10 cellular contexts compared by ENCODE assay signal in the genomic region with DNA sequence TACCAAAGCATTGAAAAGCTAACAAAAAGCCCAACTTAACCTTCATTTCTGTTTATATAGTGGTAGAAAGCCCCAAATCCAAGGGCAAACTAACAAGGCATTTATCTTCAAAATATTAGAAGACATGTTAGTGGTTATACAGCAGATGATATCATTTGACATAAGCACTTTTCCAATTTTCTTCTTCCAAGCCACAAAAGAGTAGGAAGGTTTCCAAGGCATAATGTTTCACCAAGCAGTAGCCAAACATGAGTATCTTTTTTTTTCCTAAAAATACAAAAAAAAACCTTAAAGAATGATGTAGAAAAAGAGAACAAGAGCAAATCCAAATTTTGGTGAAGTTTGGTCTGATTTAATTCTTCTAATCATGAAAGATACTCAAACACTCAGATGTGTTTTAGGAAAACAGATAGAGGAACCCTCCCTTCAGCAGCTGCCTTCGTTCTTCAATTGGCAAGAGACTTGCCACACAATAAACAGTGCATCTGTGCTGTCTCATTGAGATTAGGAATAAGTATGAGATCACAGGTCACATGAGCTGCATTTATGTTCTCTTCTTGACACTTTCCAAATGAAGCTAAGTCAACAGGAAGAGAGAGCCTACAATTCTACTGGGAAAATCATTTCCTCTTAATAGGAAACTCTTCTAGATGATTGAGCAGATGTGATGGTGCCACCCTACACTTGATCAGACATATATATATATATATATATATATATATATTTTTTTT.
DNase-seq lines count a peak whose midpoint lies in the region; ATAC-seq and TF ChIP-seq lines count a peak whose summit lies in the region.
"Had no signal": no experiment of that assay in that cellular context is flagged by ENCODE, and none has a peak within 500 bp of the region (broad histone marks: within the 10 kb centered on the region; RNA-seq: fewer than 3 reads in every experiment).

No MANE protein-coding gene starts in this region.

- no peaks in the 10 kb centered on the region for H3K27me3 ChIP-seq in gastroesophageal sphincter
- no peaks in the 10 kb centered on the region for H3K27me3 ChIP-seq in gastrocnemius medialis
- no peaks in the 10 kb centered on the region for H3K27me3 ChIP-seq in smooth muscle cell (ENCODE audit: low read depth)

- H3K4me3 ChIP-seq in HEK293 (ENCODE audit: low read depth, low read length) (no peak overlapping the region), gastroesophageal sphincter (no peak overlapping the region), gastrocnemius medialis (no peak overlapping the region), smooth muscle cell (no peak overlapping the region)

- H4K20me1 ChIP-seq in smooth muscle cell (ENCODE audit: low read depth), result peaks cover 24% of the 10 kb centered on the region

- peak; percentile 89 for DNase-seq in SK-MEL-5 (ENCODE audit: low read depth, low spot score)
- DNase-seq in gastrocnemius medialis, result peak in 1 of 2 donors; percentile 4
- no peak for DNase-seq in activated T-cell treated with anti-CD3 and anti-CD28 coated beads for 4 hours
- DNase-seq in activated naive CD4-positive, alpha-beta T cell treated with anti-CD3 and anti-CD28 coated beads, Interleukin-2, amount 50 U/mL, for 72 hours (ENCODE audit: low spot score in 2 of 2), result no peak
- no peak for DNase-seq in smooth muscle cell (lab: John Stamatoyannopoulos, UW; ENCODE audit: unreplicated experiment)

- CTCF ChIA-PET in HEK293 (lab: Yijun Ruan, JAX), result interaction anchor here (0.6 to 0.8 kb wide), 2 partner anchors 234 to 415 kb away, joined by 3 to 4 read pairs; no protein-coding TSS in a partner anchor

- no peak overlapping the region for H3K4me2 ChIP-seq in smooth muscle cell

- ATAC-seq in gastroesophageal sphincter (peak; percentile 84), gastrocnemius medialis (peak; percentile 76 to 84), HG02763 (IDR thresholded peaks at IDR 0.05; ENCODE audit: unreplicated experiment) (no peak)
- ATAC-seq in activated naive CD4-positive, alpha-beta T cell treated with anti-CD3 and anti-CD28 coated beads, Interleukin-2, amount 50 U/mL, for 72 hours, result no peak

- intact Hi-C loops in gastrocnemius medialis (cut with DNase I; ENCODE audit: low total_unique reads), result no loop called here

- no peaks in the 10 kb centered on the region for H3F3A ChIP-seq in smooth muscle cell (ENCODE audit: low read depth)

- H3K27ac Mint-ChIP-seq in activated naive CD4-positive, alpha-beta T cell treated with anti-CD3 and anti-CD28 coated beads, Interleukin-2, amount 50 U/mL, for 72 hours, result no peak overlapping the region

- POLR2A ChIA-PET in HEK293 (lab: Yijun Ruan, JAX), result no interaction called here

- in situ Hi-C loops in SK-MEL-5 (cut with HindIII; ENCODE audit: low pct_unique_long_range_greater_than_20kb, low sequenced_read_pairs) (no loop called here), gastrocnemius medialis (cut with MboI; ENCODE audit: low sequenced_read_pairs in 4 of 4) (no loop called here)

- peaks cover 28 to 41% of the 10 kb centered on the region in 2 experiments for H3K36me3 ChIP-seq in HEK293 (ENCODE audit: control insufficient read depth in 2 of 2, insufficient read depth in 1 of 2, low read length in 2 of 2)
- H3K36me3 ChIP-seq in gastroesophageal sphincter, result peaks cover 0 to 53% of the 10 kb centered on the region in 2 donors
- H3K36me3 ChIP-seq in gastrocnemius medialis, result peaks cover 0 to 12% of the 10 kb centered on the region in 2 donors
- peaks cover 9% of the 10 kb centered on the region for H3K36me3 ChIP-seq in smooth muscle cell (ENCODE audit: low read depth)

- no peak overlapping the region for H2AFZ ChIP-seq in smooth muscle cell (ENCODE audit: low read depth)

- 16 to 17% methylated on average over 1 of the region's 1 CpG for WGBS in gastroesophageal sphincter (ENCODE audit: low coverage in 1 of 2), 2 donors
- WGBS in smooth muscle cell (ENCODE audit: low lambda C conversion rate), result 25% methylated on average over 1 of the region's 1 CpG

- H3K9me3 Mint-ChIP-seq in activated naive CD4-positive, alpha-beta T cell treated with anti-CD3 and anti-CD28 coated beads, Interleukin-2, amount 50 U/mL, for 72 hours, result no peaks in the 10 kb centered on the region
- H3K9me3 Mint-ChIP-seq: IgD-negative memory B cell had no signal

- H3K4me1 ChIP-seq in HEK293 (ENCODE audit: control insufficient read depth, insufficient read depth, low read length) (no peaks in the 10 kb centered on the region), gastroesophageal sphincter (peaks cover 0 to 8% (median 0%) of the 10 kb centered on the region in 3 donors), gastrocnemius medialis (peaks cover 0 to 9% of the 10 kb centered on the region in 2 donors), smooth muscle cell (ENCODE audit: low read depth) (no peaks in the 10 kb centered on the region)

- TF ChIP-seq CTCF in HEK293 (tag by site-specific recombination; IDR thresholded peaks at IDR 0.05), result no peak
- no peak for TF ChIP-seq CTCF in gastroesophageal sphincter (IDR thresholded peaks at IDR 0.05)
- TF ChIP-seq CTCF in gastrocnemius medialis (IDR thresholded peaks at IDR 0.05 in 4 of 5, conservative IDR thresholded peaks at IDR 0.05 in 1 of 5), result no peak
- no peak for TF ChIP-seq CTCF in smooth muscle cell (IDR thresholded peaks at IDR 0.05; ENCODE audit: borderline replicate concordance, insufficient read depth, poor library complexity, severe bottlenecking)

- H3K27ac ChIP-seq in HEK293 (ENCODE audit: extremely low read depth, low read depth, low read length), result no peak overlapping the region
- H3K27ac ChIP-seq in gastroesophageal sphincter, result peak overlapping the region in 2 of 4 donors; percentile 54 to 58
- H3K27ac ChIP-seq in gastrocnemius medialis, result peak overlapping the region; percentile 14 to 72 (median 54)
- no peak overlapping the region for H3K27ac ChIP-seq in smooth muscle cell (ENCODE audit: low read depth)
- H3K27ac ChIP-seq: epithelial cell of prostate had no signal

- H3K9ac ChIP-seq in smooth muscle cell (ENCODE audit: low read depth), result no peak overlapping the region

- H3K79me2 ChIP-seq in smooth muscle cell (ENCODE audit: low read depth), result peaks cover 7% of the 10 kb centered on the region

- peaks cover 9 to 10% of the 10 kb centered on the region in 2 donors for H3K36me3 Mint-ChIP-seq in activated naive CD4-positive, alpha-beta T cell treated with anti-CD3 and anti-CD28 coated beads, Interleukin-2, amount 50 U/mL, for 72 hours

- TF ChIP-seq EP300 in gastroesophageal sphincter (IDR thresholded peaks at IDR 0.05), result no peak

- no peak for TF ChIP-seq POLR2A in gastroesophageal sphincter (IDR thresholded peaks at IDR 0.05)
- no peak for TF ChIP-seq POLR2A in gastrocnemius medialis (IDR thresholded peaks at IDR 0.05)

- H3K9me3 ChIP-seq in HEK293 (ENCODE audit: control insufficient read depth, insufficient read depth, low read depth, low read length), result no peaks in the 10 kb centered on the region
- no peaks in the 10 kb centered on the region for H3K9me3 ChIP-seq in gastroesophageal sphincter
- H3K9me3 ChIP-seq in gastrocnemius medialis, result no peaks in the 10 kb centered on the region
- no peaks in the 10 kb centered on the region for H3K9me3 ChIP-seq in smooth muscle cell (replicated peaks; ENCODE audit: low read depth)

TF ChIP-seq in HEK293, 187 proteins besides CTCF, POLR2A, EP300 and RAD21 (continues in another document):
- TF ChIP-seq, protein P1, sequence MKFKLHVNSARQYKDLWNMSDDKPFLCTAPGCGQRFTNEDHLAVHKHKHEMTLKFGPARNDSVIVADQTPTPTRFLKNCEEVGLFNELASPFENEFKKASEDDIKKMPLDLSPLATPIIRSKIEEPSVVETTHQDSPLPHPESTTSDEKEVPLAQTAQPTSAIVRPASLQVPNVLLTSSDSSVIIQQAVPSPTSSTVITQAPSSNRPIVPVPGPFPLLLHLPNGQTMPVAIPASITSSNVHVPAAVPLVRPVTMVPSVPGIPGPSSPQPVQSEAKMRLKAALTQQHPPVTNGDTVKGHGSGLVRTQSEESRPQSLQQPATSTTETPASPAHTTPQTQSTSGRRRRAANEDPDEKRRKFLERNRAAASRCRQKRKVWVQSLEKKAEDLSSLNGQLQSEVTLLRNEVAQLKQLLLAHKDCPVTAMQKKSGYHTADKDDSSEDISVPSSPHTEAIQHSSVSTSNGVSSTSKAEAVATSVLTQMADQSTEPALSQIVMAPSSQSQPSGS (tag by site-specific recombination; IDR thresholded peaks at IDR 0.05; ENCODE audit: low read depth), result no peak
- TF ChIP-seq, protein P2, sequence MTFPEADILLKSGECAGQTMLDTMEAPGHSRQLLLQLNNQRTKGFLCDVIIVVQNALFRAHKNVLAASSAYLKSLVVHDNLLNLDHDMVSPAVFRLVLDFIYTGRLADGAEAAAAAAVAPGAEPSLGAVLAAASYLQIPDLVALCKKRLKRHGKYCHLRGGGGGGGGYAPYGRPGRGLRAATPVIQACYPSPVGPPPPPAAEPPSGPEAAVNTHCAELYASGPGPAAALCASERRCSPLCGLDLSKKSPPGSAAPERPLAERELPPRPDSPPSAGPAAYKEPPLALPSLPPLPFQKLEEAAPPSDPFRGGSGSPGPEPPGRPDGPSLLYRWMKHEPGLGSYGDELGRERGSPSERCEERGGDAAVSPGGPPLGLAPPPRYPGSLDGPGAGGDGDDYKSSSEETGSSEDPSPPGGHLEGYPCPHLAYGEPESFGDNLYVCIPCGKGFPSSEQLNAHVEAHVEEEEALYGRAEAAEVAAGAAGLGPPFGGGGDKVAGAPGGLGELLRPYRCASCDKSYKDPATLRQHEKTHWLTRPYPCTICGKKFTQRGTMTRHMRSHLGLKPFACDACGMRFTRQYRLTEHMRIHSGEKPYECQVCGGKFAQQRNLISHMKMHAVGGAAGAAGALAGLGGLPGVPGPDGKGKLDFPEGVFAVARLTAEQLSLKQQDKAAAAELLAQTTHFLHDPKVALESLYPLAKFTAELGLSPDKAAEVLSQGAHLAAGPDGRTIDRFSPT (tag by site-specific recombination; IDR thresholded peaks at IDR 0.05), result no peak
- TF ChIP-seq ZNF324 (tag by site-specific recombination; IDR thresholded peaks at IDR 0.05) (no peak), ZNF155 (tag by site-specific recombination; IDR thresholded peaks at IDR 0.05) (no peak)
- TF ChIP-seq, protein P3, sequence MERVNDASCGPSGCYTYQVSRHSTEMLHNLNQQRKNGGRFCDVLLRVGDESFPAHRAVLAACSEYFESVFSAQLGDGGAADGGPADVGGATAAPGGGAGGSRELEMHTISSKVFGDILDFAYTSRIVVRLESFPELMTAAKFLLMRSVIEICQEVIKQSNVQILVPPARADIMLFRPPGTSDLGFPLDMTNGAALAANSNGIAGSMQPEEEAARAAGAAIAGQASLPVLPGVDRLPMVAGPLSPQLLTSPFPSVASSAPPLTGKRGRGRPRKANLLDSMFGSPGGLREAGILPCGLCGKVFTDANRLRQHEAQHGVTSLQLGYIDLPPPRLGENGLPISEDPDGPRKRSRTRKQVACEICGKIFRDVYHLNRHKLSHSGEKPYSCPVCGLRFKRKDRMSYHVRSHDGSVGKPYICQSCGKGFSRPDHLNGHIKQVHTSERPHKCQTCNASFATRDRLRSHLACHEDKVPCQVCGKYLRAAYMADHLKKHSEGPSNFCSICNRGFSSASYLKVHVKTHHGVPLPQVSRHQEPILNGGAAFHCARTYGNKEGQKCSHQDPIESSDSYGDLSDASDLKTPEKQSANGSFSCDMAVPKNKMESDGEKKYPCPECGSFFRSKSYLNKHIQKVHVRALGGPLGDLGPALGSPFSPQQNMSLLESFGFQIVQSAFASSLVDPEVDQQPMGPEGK (tag by site-specific recombination; IDR thresholded peaks at IDR 0.05), result no peak

Comparison
In these comparisons a context has a peak if more than half of its experiments do, and no peak if none do; other contexts are left out.
1. H3K27ac ChIP-seq: peak in gastrocnemius medialis (4 of 4); none in HEK293 (single experiment) and smooth muscle cell (single experiment).
2. ATAC-seq: peak in gastroesophageal sphincter (single experiment) and gastrocnemius medialis (2 of 2); none in HG02763 (single experiment) and activated naive CD4-positive, alpha-beta T cell treated with anti-CD3 and anti-CD28 coated beads, Interleukin-2, amount 50 U/mL, for 72 hours (0 of 2).